In genomic region chr2:21346984-21347383, GRCh38 we compare ENCODE assay signal across 1 cellular context.
TF ChIP-seq lines count a peak whose summit lies in the region.

No MANE protein-coding gene starts in this region.

TF ChIP-seq in HepG2, 621 proteins besides CTCF, POLR2A, EP300 and RAD21 (continued from another document):
- TF ChIP-seq MTA3 (CRISPR knock-in tag; IDR thresholded peaks at IDR 0.05), result no peak
- no peak for TF ChIP-seq STAT6 (CRISPR knock-in tag; IDR thresholded peaks at IDR 0.05; ENCODE audit: borderline replicate concordance)
TF ChIP-seq in HepG2: peak in this region for 3.
